In the genomic region with DNA sequence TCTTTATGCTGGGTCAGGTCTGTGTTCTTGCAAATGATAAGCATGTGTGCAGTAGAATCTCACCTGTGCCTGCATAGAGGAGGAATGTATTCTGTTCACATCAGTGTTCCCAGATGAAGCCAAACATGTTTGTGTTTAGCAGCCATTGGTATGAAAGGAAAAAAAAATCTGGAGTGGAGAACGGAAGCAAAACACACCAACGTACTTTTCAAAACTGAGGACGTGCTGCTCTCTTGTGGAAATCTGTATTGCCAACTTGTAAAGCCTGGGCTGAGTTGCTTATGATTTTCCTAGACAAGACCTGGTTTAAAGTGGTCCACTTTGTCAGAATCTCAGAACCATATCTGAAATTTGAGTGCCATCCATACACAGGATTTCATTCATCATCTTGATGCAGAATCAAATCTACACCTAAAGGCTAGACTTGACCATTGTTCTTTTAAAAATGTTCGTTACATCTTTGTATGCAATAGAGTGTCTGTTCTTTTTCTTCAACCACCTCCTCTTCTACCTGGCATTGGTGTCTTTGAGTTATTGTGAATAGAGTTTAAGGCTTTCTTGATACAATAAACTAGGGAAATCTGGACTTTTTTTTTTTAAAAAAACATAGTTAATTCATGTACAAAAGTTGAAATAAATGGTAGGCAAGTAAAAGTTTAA, we compare ENCODE assay signal across 8 cellular contexts.
DNase-seq lines count a peak whose midpoint lies in the region; ATAC-seq and TF ChIP-seq lines count a peak whose summit lies in the region.

No MANE protein-coding gene starts in this region.

- H3K9me3 ChIP-seq in uterus (no peaks in the 10 kb centered on the region), suprapubic skin (no peaks in the 10 kb centered on the region)

- intact Hi-C loops in uterus (cut with DNase I; ENCODE audit: low total_unique reads), result no loop called here

- in situ Hi-C loops in astrocyte of the spinal cord (cut with HindIII; ENCODE audit: low sequenced_read_pairs), result no loop called here

- DNase-seq in NCI-H1436 (lab: John Stamatoyannopoulos, UW) (peak; percentile 43), NCI-H1436 treated with DMSO at 0.1 percent for 48 hours (lab: John Stamatoyannopoulos, UW) (no peak), NCI-H2081 treated with DMSO at 0.1 percent for 48 hours (lab: John Stamatoyannopoulos, UW) (peak; percentile 15), astrocyte of the spinal cord (ENCODE audit: low read depth, low spot score) (peak; percentile 42), medulla oblongata (ENCODE audit: extremely low spot score) (peak; percentile 63), uterus (no peak), suprapubic skin (ENCODE audit: low spot score in 2 of 2) (no peak)

- 27% methylated on average over 4 of the region's 4 CpGs for WGBS in suprapubic skin

- TF ChIP-seq EP300 in suprapubic skin (IDR thresholded peaks at IDR 0.05), result no peak

- H3K27ac ChIP-seq in uterus (no peak overlapping the region), suprapubic skin (no peak overlapping the region)

- H3K4me1 ChIP-seq in uterus (no peaks in the 10 kb centered on the region), suprapubic skin (peaks cover 3% of the 10 kb centered on the region)

- TF ChIP-seq CTCF in astrocyte of the spinal cord (IDR thresholded peaks at IDR 0.05; ENCODE audit: low read depth, low read length) (peak; percentile 28), uterus (IDR thresholded peaks at IDR 0.05) (no peak), suprapubic skin (IDR thresholded peaks at IDR 0.05) (no peak)

- H3K27me3 ChIP-seq in uterus (no peaks in the 10 kb centered on the region), suprapubic skin (no peaks in the 10 kb centered on the region)

- H3K36me3 ChIP-seq in uterus, result no peaks in the 10 kb centered on the region
- no peaks in the 10 kb centered on the region for H3K36me3 ChIP-seq in suprapubic skin

- TF ChIP-seq POLR2A in uterus (IDR thresholded peaks at IDR 0.05), result no peak
- TF ChIP-seq POLR2A in suprapubic skin (IDR thresholded peaks at IDR 0.05), result no peak

- H3K4me3 ChIP-seq in astrocyte of the spinal cord (ENCODE audit: low read depth, low read length), result no peak overlapping the region
- H3K4me3 ChIP-seq in uterus, result no peak overlapping the region
- H3K4me3 ChIP-seq in suprapubic skin, result no peak overlapping the region

- no peak for ATAC-seq in GM18909 (IDR thresholded peaks at IDR 0.05; ENCODE audit: poor library complexity, unreplicated experiment)

Comparison
In these comparisons a context has a peak if more than half of its experiments do, and no peak if none do; other contexts are left out.
1. DNase-seq: peak in NCI-H1436 (single experiment), NCI-H2081 treated with DMSO at 0.1 percent for 48 hours (single experiment), astrocyte of the spinal cord (single experiment) and medulla oblongata (single experiment); none in NCI-H1436 treated with DMSO at 0.1 percent for 48 hours (single experiment), uterus (0 of 2) and suprapubic skin (0 of 2).